Comparison of ENCODE assay signal across 14 cellular contexts in genomic region chr1:21742578-21742977, GRCh38.
"Had no signal": no experiment of that assay in that cellular context is flagged by ENCODE, and none has a peak within 500 bp of the region (broad histone marks: within the 10 kb centered on the region; RNA-seq: fewer than 3 reads in every experiment).

No MANE protein-coding gene starts in this region.

- H3K9me3 Mint-ChIP-seq: activated CD4-positive, alpha-beta memory T cell treated with anti-CD3 and anti-CD28 coated beads for 36 hours; activated naive CD4-positive, alpha-beta T cell treated with anti-CD3 and anti-CD28 coated beads for 36 hours; activated T-helper 1 cell treated with anti-CD3 and anti-CD28 coated beads, Interleukin-12 subunit alpha, Interleukin-12 subunit beta, Interleukin-2, Interleukin-4 antibody, amounts not matched to agents 30 ng/mL and 10 ng/mL and 1 ng/mL, durations not matched to agents 14 hours and 24 hours and 36 hours; endodermal cell; natural killer cell treated with Interleukin-12 subunit alpha and Interleukin-12 subunit beta and Interleukin-15 and Interleukin-18, amount 100 ng/mL, for 72 hours; stimulated activated naive CD8-positive, alpha-beta T cell treated with anti-CD3 and anti-CD28 coated beads, Interleukin-15, Interleukin-2, amounts not matched to agents 100 ng/mL and 50 ng/mL, for 24 hours had no signal

- ATAC-seq: natural killer cell treated with Interleukin-12 subunit alpha and Interleukin-12 subunit beta and Interleukin-15 and Interleukin-18, amount 100 ng/mL, for 72 hours had no signal

- H3K4me1 ChIP-seq: prostate gland, testis had no signal

- H3K27ac Mint-ChIP-seq: activated CD4-positive, alpha-beta memory T cell treated with anti-CD3 and anti-CD28 coated beads for 36 hours; activated naive CD4-positive, alpha-beta T cell treated with anti-CD3 and anti-CD28 coated beads for 36 hours; activated T-helper 1 cell treated with anti-CD3 and anti-CD28 coated beads, Interleukin-12 subunit alpha, Interleukin-12 subunit beta, Interleukin-2, Interleukin-4 antibody, amounts not matched to agents 30 ng/mL and 10 ng/mL and 1 ng/mL, durations not matched to agents 14 hours and 24 hours and 36 hours; stimulated activated naive CD8-positive, alpha-beta T cell treated with anti-CD3 and anti-CD28 coated beads, Interleukin-15, Interleukin-2, amounts not matched to agents 100 ng/mL and 50 ng/mL, for 24 hours had no signal

- H3K27ac ChIP-seq: prostate gland, testis had no signal

- H3K36me3 ChIP-seq: prostate gland had no signal

- DNase-seq: activated CD4-positive, alpha-beta memory T cell treated with anti-CD3 and anti-CD28 coated beads for 36 hours; activated CD4-positive, CD25-positive, alpha-beta regulatory T cell treated with anti-CD3 and anti-CD28 coated beads, Interleukin-2, amount 50 U/mL, for 72 hours; activated CD8-positive, alpha-beta memory T cell treated with anti-CD3 and anti-CD28 coated beads, Interleukin-2, amount 50 U/mL, for 4 hours; activated naive CD4-positive, alpha-beta T cell treated with anti-CD3 and anti-CD28 coated beads for 36 hours; endodermal cell; erythroblast; occipital lobe; stimulated activated CD4-positive, alpha-beta T cell treated with anti-CD3 and anti-CD28 coated beads, Interleukin-2, amount 100 ng/mL, for 48 hours; SW 1271; testis had no signal

- H3K4me3 ChIP-seq: prostate gland, testis had no signal

- H3K4me1 Mint-ChIP-seq: endodermal cell had no signal

- H3K27me3 ChIP-seq: testis had no signal

- H3K4me3 Mint-ChIP-seq: activated CD4-positive, alpha-beta memory T cell treated with anti-CD3 and anti-CD28 coated beads for 36 hours; activated naive CD4-positive, alpha-beta T cell treated with anti-CD3 and anti-CD28 coated beads for 36 hours; activated T-helper 1 cell treated with anti-CD3 and anti-CD28 coated beads, Interleukin-12 subunit alpha, Interleukin-12 subunit beta, Interleukin-2, Interleukin-4 antibody, amounts not matched to agents 30 ng/mL and 10 ng/mL and 1 ng/mL, durations not matched to agents 14 hours and 24 hours and 36 hours; endodermal cell; natural killer cell treated with Interleukin-12 subunit alpha and Interleukin-12 subunit beta and Interleukin-15 and Interleukin-18, amount 100 ng/mL, for 72 hours; stimulated activated naive CD8-positive, alpha-beta T cell treated with anti-CD3 and anti-CD28 coated beads, Interleukin-15, Interleukin-2, amounts not matched to agents 100 ng/mL and 50 ng/mL, for 24 hours had no signal

- H3K27me3 Mint-ChIP-seq: activated CD4-positive, alpha-beta memory T cell treated with anti-CD3 and anti-CD28 coated beads for 36 hours; natural killer cell treated with Interleukin-12 subunit alpha and Interleukin-12 subunit beta and Interleukin-15 and Interleukin-18, amount 100 ng/mL, for 72 hours; stimulated activated naive CD8-positive, alpha-beta T cell treated with anti-CD3 and anti-CD28 coated beads, Interleukin-15, Interleukin-2, amounts not matched to agents 100 ng/mL and 50 ng/mL, for 24 hours had no signal

- H3K9me3 ChIP-seq: prostate gland, testis had no signal
